ENCODE assay signal across 28 cellular contexts in genomic region chr3:160583451-160583850, GRCh38.
"Had no signal": no experiment of that assay in that cellular context is flagged by ENCODE, and none has a peak within 500 bp of the region (broad histone marks: within the 10 kb centered on the region; RNA-seq: fewer than 3 reads in every experiment).

No MANE protein-coding gene starts in this region.

- H3K4me1 ChIP-seq: ascending aorta, esophagus squamous epithelium had no signal

- H3K9me3 ChIP-seq: ascending aorta had no signal

- H3K4me3 ChIP-seq: ascending aorta, esophagus squamous epithelium had no signal

- DNase-seq: activated B cell treated with CpG ODN at 0.5 μM for 24 hours; activated CD4-positive, alpha-beta memory T cell treated with anti-CD3 and anti-CD28 coated beads, Interleukin-2, amount 10 ng/mL, durations not matched to agents 7 days and 5 days; activated CD4-positive, alpha-beta T cell treated with anti-CD3 and anti-CD28 coated beads for 1 hour; activated CD4-positive, alpha-beta T cell treated with anti-CD3 and anti-CD28 coated beads for 4 hours; activated CD4-positive, alpha-beta T cell treated with anti-CD3 and anti-CD28 coated beads, Interleukin-2, amount 10 ng/mL, durations not matched to agents 7 days and 5 days; activated CD4-positive, alpha-beta T cell treated with anti-CD3 and anti-CD28 coated beads, Interleukin-2, amount 50 U/mL, for 4 hours; activated CD8-positive, alpha-beta memory T cell treated with anti-CD3 and anti-CD28 coated beads, Interleukin-2, amount 50 U/mL, for 48 hours; activated gamma-delta T cell; activated naive CD4-positive, alpha-beta T cell; activated naive CD4-positive, alpha-beta T cell treated with anti-CD3 and anti-CD28 coated beads, Interleukin-2, amount 10 ng/mL, durations not matched to agents 7 days and 5 days; activated naive CD8-positive, alpha-beta T cell treated with anti-CD3 and anti-CD28 coated beads, Interleukin-2, amount 10 ng/mL, durations not matched to agents 7 days and 5 days; activated T-cell treated with anti-CD3 and anti-CD28 coated beads for 4 hours; activated T-cell treated with anti-CD3 and anti-CD28 coated beads, Interleukin-2, amount 50 U/mL, for 24 hours; activated T-cell treated with anti-CD3 and anti-CD28 coated beads, Interleukin-2, amount 50 U/mL, for 72 hours; caudate nucleus; cortex of kidney; dermis blood vessel endothelial cell; effector CD4-positive, alpha-beta T cell; effector memory CD8-positive, alpha-beta T cell; esophagus squamous epithelium; head of caudate nucleus; hippocampal formation; T-helper 17 cell; T1000; WERI-Rb-1 had no signal

- H3K27me3 ChIP-seq: ascending aorta, esophagus squamous epithelium had no signal

- H3K27ac ChIP-seq: ascending aorta, epithelial cell of prostate, esophagus squamous epithelium, WERI-Rb-1 had no signal

- H3K36me3 ChIP-seq: ascending aorta, esophagus squamous epithelium, WERI-Rb-1 had no signal

- ATAC-seq: activated naive CD4-positive, alpha-beta T cell treated with anti-CD3 and anti-CD28 coated beads, Interleukin-2, amount 50 U/mL, for 72 hours; activated T-cell treated with anti-CD3 and anti-CD28 coated beads, Interleukin-2, amount 50 U/mL, for 72 hours; effector memory CD8-positive, alpha-beta T cell; T-helper 17 cell had no signal
